In genomic region chr1:184163674-184164470, GRCh38 we compare ENCODE assay signal across 8 cellular contexts.
A peak's percentile ranks its signal among the peaks of the same experiment; 100 is the strongest.
DNase-seq lines count a peak whose midpoint lies in the region; ATAC-seq and TF ChIP-seq lines count a peak whose summit lies in the region.

No MANE protein-coding gene starts in this region.

- H3K36me3 ChIP-seq in mesendoderm (ENCODE audit: control insufficient read depth, insufficient read depth, low read length) = no peaks in the 10 kb centered on the region
- H3K36me3 ChIP-seq in colonic mucosa = no peaks in the 10 kb centered on the region

- WGBS in mesendoderm (ENCODE audit: extremely low coverage, insufficient coverage, low lambda C conversion rate) = no CpG with 5 or more reads among the region's 3 CpGs

- H3K27me3 Mint-ChIP-seq in activated CD4-positive, alpha-beta T cell treated with anti-CD3 and anti-CD28 coated beads, Interleukin-2, amount 10 ng/mL, durations not matched to agents 24 days and 14 days = peaks cover 2% of the 10 kb centered on the region
- H3K27me3 Mint-ChIP-seq in T-helper 1 cell treated with Interleukin-12 subunit alpha and Interleukin-12 subunit beta and Interleukin-4 antibody, amounts not matched to agents 30 μg/mL and 1 μg/mL, for 36 hours (ENCODE audit: low read depth) = peaks cover 14% of the 10 kb centered on the region

- no peak overlapping the region for H3K4me3 ChIP-seq in mesendoderm (ENCODE audit: low read length)
- no peak overlapping the region for H3K4me3 ChIP-seq in colonic mucosa

- no peak overlapping the region for H3K4ac ChIP-seq in mesendoderm (ENCODE audit: low read depth, low read length)

- no peaks in the 10 kb centered on the region for H3K9me3 Mint-ChIP-seq in activated CD4-positive, alpha-beta T cell treated with anti-CD3 and anti-CD28 coated beads, Interleukin-2, amount 10 ng/mL, durations not matched to agents 24 days and 14 days
- no peaks in the 10 kb centered on the region for H3K9me3 Mint-ChIP-seq in T-helper 1 cell treated with Interleukin-12 subunit alpha and Interleukin-12 subunit beta and Interleukin-4 antibody, amounts not matched to agents 30 μg/mL and 1 μg/mL, for 36 hours

- no peak overlapping the region for H4K5ac ChIP-seq in mesendoderm (ENCODE audit: low read length)

- no peak overlapping the region for H3K23ac ChIP-seq in mesendoderm (ENCODE audit: low read length)

- peaks cover 16% of the 10 kb centered on the region for H3K4me1 Mint-ChIP-seq in activated CD4-positive, alpha-beta T cell treated with anti-CD3 and anti-CD28 coated beads, Interleukin-2, amount 10 ng/mL, durations not matched to agents 24 days and 14 days
- peaks cover 14% of the 10 kb centered on the region for H3K4me1 Mint-ChIP-seq in T-helper 1 cell treated with Interleukin-12 subunit alpha and Interleukin-12 subunit beta and Interleukin-4 antibody, amounts not matched to agents 30 μg/mL and 1 μg/mL, for 36 hours (ENCODE audit: low read depth)

- H3K79me1 ChIP-seq in mesendoderm (ENCODE audit: low read length) = no peaks in the 10 kb centered on the region

- H3K4me3 Mint-ChIP-seq in activated CD4-positive, alpha-beta T cell treated with anti-CD3 and anti-CD28 coated beads, Interleukin-2, amount 10 ng/mL, durations not matched to agents 24 days and 14 days = no peak overlapping the region
- no peak overlapping the region for H3K4me3 Mint-ChIP-seq in T-helper 1 cell treated with Interleukin-12 subunit alpha and Interleukin-12 subunit beta and Interleukin-4 antibody, amounts not matched to agents 30 μg/mL and 1 μg/mL, for 36 hours

- H3K27me3 ChIP-seq in mesendoderm (ENCODE audit: insufficient read depth, low read length, poor library complexity) (no peaks in the 10 kb centered on the region), colonic mucosa (no peaks in the 10 kb centered on the region)

- H3K27ac ChIP-seq in mesendoderm (ENCODE audit: low read depth, low read length) (no peak overlapping the region), colonic mucosa (no peak overlapping the region)

- intact Hi-C loops in activated CD4-positive, alpha-beta T cell treated with anti-CD3 and anti-CD28 coated beads, Interleukin-2, amount 10 ng/mL, durations not matched to agents 24 days and 14 days (cut with micrococcal nuclease) = loop anchor here (5.0 to 10.0 kb wide), 4 partner anchors 58 to 703 kb away; partner anchors contain the start of gene SMG7
- intact Hi-C loops in colonic mucosa (cut with DNase I) = no loop called here

- H3K9me3 ChIP-seq in colonic mucosa = no peaks in the 10 kb centered on the region

- H3K9ac ChIP-seq in mesendoderm (ENCODE audit: low read length) (no peak overlapping the region), colonic mucosa (ENCODE audit: low read depth in 2 of 2, low read length in 2 of 2) (no peak overlapping the region)

- no peak overlapping the region for H2AK5ac ChIP-seq in mesendoderm (ENCODE audit: low read length)

- H3K36me3 Mint-ChIP-seq in activated CD4-positive, alpha-beta T cell treated with anti-CD3 and anti-CD28 coated beads, Interleukin-2, amount 10 ng/mL, durations not matched to agents 24 days and 14 days (ENCODE audit: low read depth) = no peaks in the 10 kb centered on the region
- peaks cover 1% of the 10 kb centered on the region for H3K36me3 Mint-ChIP-seq in T-helper 1 cell treated with Interleukin-12 subunit alpha and Interleukin-12 subunit beta and Interleukin-4 antibody, amounts not matched to agents 30 μg/mL and 1 μg/mL, for 36 hours (ENCODE audit: low read depth)

- H3K79me2 ChIP-seq in mesendoderm (ENCODE audit: control insufficient read depth, insufficient read depth, low read length) = no peaks in the 10 kb centered on the region

- no peak overlapping the region for H4K8ac ChIP-seq in mesendoderm (ENCODE audit: low read depth, low read length)

- no peak overlapping the region for H2BK5ac ChIP-seq in mesendoderm (ENCODE audit: low read length)

- peaks cover 2% of the 10 kb centered on the region for H3K4me1 ChIP-seq in mesendoderm (ENCODE audit: control insufficient read depth, low read depth, low read length)
- H3K4me1 ChIP-seq in colonic mucosa = no peaks in the 10 kb centered on the region

- H3K56ac ChIP-seq in mesendoderm (ENCODE audit: low read length) = no peak overlapping the region

- peak; percentile 68 for ATAC-seq in HG03025 (IDR thresholded peaks at IDR 0.05; ENCODE audit: low FRiP score, unreplicated experiment)

- H3K18ac ChIP-seq in mesendoderm (ENCODE audit: low read length) = no peak overlapping the region

- no peak for TF ChIP-seq CTCF in colonic mucosa (IDR thresholded peaks at IDR 0.05)

- H2BK120ac ChIP-seq in mesendoderm (ENCODE audit: low read depth, low read length) = no peak overlapping the region

- DNase-seq in activated CD4-positive, alpha-beta T cell treated with anti-CD3 and anti-CD28 coated beads, Interleukin-2, amount 10 ng/mL, durations not matched to agents 24 days and 14 days = peak; percentile 61
- DNase-seq in activated CD4-positive, alpha-beta T cell treated with anti-CD3 and anti-CD28 coated beads for 1 hour = no peak
- DNase-seq in mesendoderm (peak; percentile 79), C1 segment of cervical spinal cord (lab: John Stamatoyannopoulos, UW) (no peak), colonic mucosa (no peak), hypothalamus (lab: John Stamatoyannopoulos, UW) (no peak)

- H2BK15ac ChIP-seq in mesendoderm (replicated peaks; ENCODE audit: low read depth) = no peak overlapping the region

- no peak overlapping the region for H3K27ac Mint-ChIP-seq in activated CD4-positive, alpha-beta T cell treated with anti-CD3 and anti-CD28 coated beads, Interleukin-2, amount 10 ng/mL, durations not matched to agents 24 days and 14 days
- H3K27ac Mint-ChIP-seq in T-helper 1 cell treated with Interleukin-12 subunit alpha and Interleukin-12 subunit beta and Interleukin-4 antibody, amounts not matched to agents 30 μg/mL and 1 μg/mL, for 36 hours = peak overlapping the region; percentile 50

- H3K4me2 ChIP-seq in mesendoderm (ENCODE audit: low read length) = no peak overlapping the region

Comparison
In these comparisons a context has a peak if more than half of its experiments do, and no peak if none do; other contexts are left out.
1. DNase-seq: peak in activated CD4-positive, alpha-beta T cell treated with anti-CD3 and anti-CD28 coated beads, Interleukin-2, amount 10 ng/mL, durations not matched to agents 24 days and 14 days (single experiment) and mesendoderm (single experiment); none in activated CD4-positive, alpha-beta T cell treated with anti-CD3 and anti-CD28 coated beads for 1 hour (single experiment), C1 segment of cervical spinal cord (0 of 14), colonic mucosa (single experiment) and hypothalamus (0 of 51).